In genomic region chr10:31929986-31930675, GRCh38 we compare ENCODE assay signal across 8 cellular contexts. TPM values are rescaled to one million over a fixed set of nuclear protein-coding genes. Genes with fewer than 3 reads are reported as not detected.
DNase-seq lines count a peak whose midpoint lies in the region; ATAC-seq, FAIRE-seq and TF ChIP-seq lines count a peak whose summit lies in the region.

No MANE protein-coding gene starts in this region.

- H2AK5ac ChIP-seq in mesenchymal stem cell (ENCODE audit: low read length, severe bottlenecking) = peak overlapping the region; percentile 22

- TF ChIP-seq POLR2A in uterus (IDR thresholded peaks at IDR 0.05) (no peak), GM12892 (IDR thresholded peaks at IDR 0.05; ENCODE audit: low read depth, low read length) (no peak)

- peak overlapping the region; percentile 65 for H3K4me2 ChIP-seq in mesenchymal stem cell (ENCODE audit: low read length, poor library complexity, severe bottlenecking)

- H3K4ac ChIP-seq in mesenchymal stem cell (ENCODE audit: low read depth in 1 of 2, low read length in 2 of 2) = no peak overlapping the region

- no peak overlapping the region for H2BK12ac ChIP-seq in mesenchymal stem cell (ENCODE audit: low read length in 2 of 2)

- H3K9ac ChIP-seq in mesenchymal stem cell (ENCODE audit: low read length) = peak overlapping the region; percentile 95

- no peaks in the 10 kb centered on the region for H3K9me3 ChIP-seq in mesenchymal stem cell (ENCODE audit: control insufficient read depth, low read length)
- H3K9me3 ChIP-seq in uterus = no peaks in the 10 kb centered on the region

- in situ Hi-C loops in brain microvascular endothelial cell (cut with HindIII; ENCODE audit: low pct_ligation_motif_present, low sequenced_read_pairs) = no loop called here

- peaks cover 2% of the 10 kb centered on the region for H3K79me1 ChIP-seq in mesenchymal stem cell (replicated peaks; ENCODE audit: low read length, poor library complexity, severe bottlenecking)

- ATAC-seq in GM21423 (IDR thresholded peaks at IDR 0.05; ENCODE audit: unreplicated experiment) = peak; percentile 30
- no peak for ATAC-seq in HG03521 (IDR thresholded peaks at IDR 0.05; ENCODE audit: unreplicated experiment)

- intact Hi-C loops in uterus (cut with DNase I; ENCODE audit: low total_unique reads) = no loop called here

- H2BK15ac ChIP-seq in mesenchymal stem cell (ENCODE audit: low read depth, poor library complexity, severe bottlenecking) = no peak overlapping the region

- no peak overlapping the region for H3K23ac ChIP-seq in mesenchymal stem cell (ENCODE audit: low read length in 2 of 2)

- no peak for FAIRE-seq in GM12892 (lab: Jason Lieb, UNC)

- no peaks in the 10 kb centered on the region for H3K36me3 ChIP-seq in brain microvascular endothelial cell (replicated peaks)
- H3K36me3 ChIP-seq in mesenchymal stem cell (ENCODE audit: control insufficient read depth in 1 of 2, insufficient read depth in 2 of 2, low read depth in 1 of 2, low read length in 2 of 2) = no peaks in the 10 kb centered on the region
- H3K36me3 ChIP-seq in uterus = no peaks in the 10 kb centered on the region

- WGBS in mesenchymal stem cell = 71% methylated on average over 6 of the region's 11 CpGs

- TF ChIP-seq CTCF in brain microvascular endothelial cell (IDR thresholded peaks at IDR 0.05; ENCODE audit: low read depth, low read length, missing control alignments) (no peak), uterus (IDR thresholded peaks at IDR 0.05) (no peak)

- no peak overlapping the region for H2AFZ ChIP-seq in mesenchymal stem cell (ENCODE audit: low read depth, low read length)

- no peak overlapping the region for H4K91ac ChIP-seq in mesenchymal stem cell (ENCODE audit: low read length)

- no peak overlapping the region for H3K27ac ChIP-seq in brain microvascular endothelial cell
- peak overlapping the region; percentile 28 for H3K27ac ChIP-seq in mesenchymal stem cell (ENCODE audit: low read length, poor library complexity, severe bottlenecking)
- peak overlapping the region; percentile 93 to 96 for H3K27ac ChIP-seq in uterus

- peaks cover 2% of the 10 kb centered on the region for H3K4me1 ChIP-seq in mesenchymal stem cell (ENCODE audit: control insufficient read depth, insufficient read depth, low read depth, low read length)
- H3K4me1 ChIP-seq in uterus = no peaks in the 10 kb centered on the region

- H3K14ac ChIP-seq in mesenchymal stem cell (ENCODE audit: low read length in 2 of 2) = peak overlapping the region in 1 of 2 experiments; percentile 55

- peak overlapping the region; percentile 87 for H4K8ac ChIP-seq in mesenchymal stem cell (ENCODE audit: low read length)

- H3K27me3 ChIP-seq in brain microvascular endothelial cell (replicated peaks) = no peaks in the 10 kb centered on the region
- no peaks in the 10 kb centered on the region for H3K27me3 ChIP-seq in mesenchymal stem cell (ENCODE audit: control insufficient read depth in 1 of 2, insufficient read depth in 1 of 2, low read length in 2 of 2)
- H3K27me3 ChIP-seq in uterus = no peaks in the 10 kb centered on the region

- peak overlapping the region in 1 of 2 experiments; percentile 0 for H3K18ac ChIP-seq in mesenchymal stem cell (ENCODE audit: low read depth in 1 of 2, low read length in 2 of 2)

- DNase-seq in DMS53 (lab: John Stamatoyannopoulos, UW) = peak; percentile 56
- peak; percentile 79 for DNase-seq in NOMO-1 treated with DMSO at 0.1 percent for 48 hours (lab: John Stamatoyannopoulos, UW; ENCODE audit: unreplicated experiment)
- no peak for DNase-seq in brain microvascular endothelial cell
- DNase-seq in mesenchymal stem cell = no peak
- no peak for DNase-seq in uterus
- no peak for DNase-seq in GM12892 (ENCODE audit: insufficient read length)

- H2BK5ac ChIP-seq in mesenchymal stem cell (ENCODE audit: low read depth, low read length, poor library complexity, severe bottlenecking) = no peak overlapping the region

- peak overlapping the region; percentile 83 for H3K4me3 ChIP-seq in brain microvascular endothelial cell (ENCODE audit: low read depth, low read length)
- H3K4me3 ChIP-seq in mesenchymal stem cell (ENCODE audit: insufficient read depth in 1 of 2, low read depth in 1 of 2, low read length in 2 of 2) = peak overlapping the region in 1 of 2 experiments; percentile 84
- H3K4me3 ChIP-seq in uterus = peak overlapping the region; percentile 75 to 94

- no peak overlapping the region for H2BK120ac ChIP-seq in mesenchymal stem cell (ENCODE audit: low read depth, low read length)

RNA-seq across cellular contexts. Expression of gene ARHGAP12, which starts 1.5 kb away (rescaled TPM):
- 20.8 TPM for polyA plus RNA-seq in mesenchymal stem cell (2013, experiment 1 of 2)
- polyA plus RNA-seq in mesenchymal stem cell (2013, experiment 2 of 2) = 20.0 TPM
- total RNA-seq in uterus = 10 to 100 TPM; 37.7 to 82.5 (median 57.3) TPM
- 9.1 TPM for polyA plus RNA-seq in GM12892 (2012; ENCODE audit: missing spikeins)

Comparison
In these comparisons a context has a peak if more than half of its experiments do, and no peak if none do; other contexts are left out.
1. DNase-seq: peak in DMS53 (single experiment) and NOMO-1 treated with DMSO at 0.1 percent for 48 hours (single experiment); none in brain microvascular endothelial cell (single experiment), mesenchymal stem cell (single experiment), uterus (0 of 2) and GM12892 (single experiment).